ENCODE assay signal across 9 cellular contexts in the genomic region with DNA sequence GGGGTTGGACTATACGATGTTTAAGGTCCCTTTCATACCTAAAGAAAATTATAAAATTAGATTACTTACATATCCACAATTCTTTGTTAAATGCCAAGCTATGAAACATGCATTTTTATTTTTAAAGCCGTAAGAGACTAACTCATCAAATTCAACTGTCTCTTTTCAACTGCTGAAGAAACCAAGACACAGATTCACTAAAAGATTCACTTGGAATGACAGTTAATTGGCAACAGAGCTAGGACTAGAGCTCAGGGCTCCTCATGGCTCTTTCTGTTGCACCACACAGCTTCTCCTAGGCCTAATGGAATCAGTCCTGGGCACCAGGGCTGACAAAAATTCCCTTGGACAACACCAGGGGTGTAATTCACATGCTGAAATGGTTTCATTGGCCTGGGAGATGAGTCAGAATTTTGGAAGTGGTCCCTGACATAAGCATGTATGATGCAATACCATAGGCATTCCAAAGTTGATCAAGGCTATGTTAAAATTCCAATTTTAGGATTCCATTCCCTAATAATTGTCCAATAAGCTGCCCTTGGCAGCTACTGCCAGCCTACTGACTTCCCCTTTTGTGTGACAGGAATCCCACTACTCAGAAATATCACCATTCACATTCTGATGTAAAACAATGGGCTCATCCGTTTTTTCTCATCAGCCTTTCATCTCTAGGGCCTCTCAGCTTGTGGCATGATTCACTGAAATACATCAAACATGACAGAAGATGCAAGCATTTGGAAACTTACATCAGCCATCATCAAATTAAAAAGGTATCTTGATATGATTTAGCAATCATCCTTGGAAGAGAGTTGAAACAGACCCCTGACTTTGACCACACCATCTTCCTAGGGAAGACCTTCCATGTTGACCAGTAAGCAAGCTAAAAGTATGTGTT. TPM values are rescaled to one million over a fixed set of nuclear protein-coding genes. Genes with fewer than 3 reads are reported as not detected.
A peak's percentile ranks its signal among the peaks of the same experiment; 100 is the strongest.
DNase-seq lines count a peak whose midpoint lies in the region; ATAC-seq and TF ChIP-seq lines count a peak whose summit lies in the region.
"Had no signal": no experiment of that assay in that cellular context is flagged by ENCODE, and none has a peak within 500 bp of the region (broad histone marks: within the 10 kb centered on the region; RNA-seq: fewer than 3 reads in every experiment).

No MANE protein-coding gene starts in this region.

- H3K4me2 ChIP-seq in mesendoderm (ENCODE audit: low read length), result no peak overlapping the region

- no peak overlapping the region for H4K8ac ChIP-seq in mesendoderm (ENCODE audit: low read depth, low read length)

- no peak overlapping the region for H2AK5ac ChIP-seq in mesendoderm (ENCODE audit: low read length)

- no peak overlapping the region for H3K4me3 ChIP-seq in cardiac fibroblast (replicated peaks in 1 of 2; ENCODE audit: low read depth in 2 of 2, low read length in 2 of 2)
- no peak overlapping the region for H3K4me3 ChIP-seq in mesendoderm (ENCODE audit: low read length)
- H3K4me3 ChIP-seq: upper lobe of left lung had no signal

- no peaks in the 10 kb centered on the region for H3K79me1 ChIP-seq in mesendoderm (ENCODE audit: low read length)

- no peak overlapping the region for H3K23ac ChIP-seq in mesendoderm (ENCODE audit: low read length)

- H3K9ac ChIP-seq in mesendoderm (ENCODE audit: low read length), result no peak overlapping the region

- CTCF ChIA-PET in Calu3 (lab: Charles Lee), result interaction anchor here (1.9 kb wide), 1 partner anchor 10 kb away, joined by 5 read pairs; no protein-coding TSS in a partner anchor

- no peak overlapping the region for H2BK120ac ChIP-seq in mesendoderm (ENCODE audit: low read depth, low read length)

- H3K27me3 Mint-ChIP-seq in Calu3 (ENCODE audit: unreplicated experiment), result peaks cover under 1% of the 10 kb centered on the region
- no peaks in the 10 kb centered on the region for H3K27me3 Mint-ChIP-seq in endothelial cell (ENCODE audit: unreplicated experiment)
- H3K27me3 Mint-ChIP-seq in effector memory CD8-positive, alpha-beta T cell, result peaks cover 6 to 14% of the 10 kb centered on the region in 2 donors

- H3K27me3 ChIP-seq in mesendoderm (ENCODE audit: insufficient read depth, low read length, poor library complexity), result no peaks in the 10 kb centered on the region
- H3K27me3 ChIP-seq: upper lobe of left lung had no signal

- H3K9me3 Mint-ChIP-seq in Calu3 (ENCODE audit: low read depth, unreplicated experiment), result peaks cover 2% of the 10 kb centered on the region
- H3K9me3 Mint-ChIP-seq in endothelial cell (ENCODE audit: unreplicated experiment), result no peaks in the 10 kb centered on the region
- peaks cover 0 to 2% of the 10 kb centered on the region in 2 donors for H3K9me3 Mint-ChIP-seq in effector memory CD8-positive, alpha-beta T cell

- H2BK5ac ChIP-seq in mesendoderm (ENCODE audit: low read length), result no peak overlapping the region

- H3K4me1 ChIP-seq in mesendoderm (ENCODE audit: control insufficient read depth, low read depth, low read length), result no peaks in the 10 kb centered on the region
- H3K4me1 ChIP-seq: upper lobe of left lung had no signal

- no peak overlapping the region for H4K5ac ChIP-seq in mesendoderm (ENCODE audit: low read length)

- H3K56ac ChIP-seq in mesendoderm (ENCODE audit: low read length), result no peak overlapping the region

- no peak for DNase-seq in Calu3
- peak; percentile 94 for DNase-seq in M059J (ENCODE audit: low read depth)
- peak; percentile 91 to 93 for DNase-seq in cardiac fibroblast (ENCODE audit: low read depth in 2 of 2)
- peak; percentile 78 for DNase-seq in mesendoderm
- no peak for DNase-seq in endothelial cell (ENCODE audit: low spot score)
- no peak for DNase-seq in DMS153 treated with DMSO at 0.1 percent for 48 hours (lab: John Stamatoyannopoulos, UW; ENCODE audit: unreplicated experiment)
- no peak for DNase-seq in effector memory CD8-positive, alpha-beta T cell

- no CpG with 5 or more reads among the region's 3 CpGs for WGBS in mesendoderm (ENCODE audit: extremely low coverage, insufficient coverage, low lambda C conversion rate)

- no peak overlapping the region for H2BK15ac ChIP-seq in mesendoderm (replicated peaks; ENCODE audit: low read depth)

- no peak overlapping the region for H3K18ac ChIP-seq in mesendoderm (ENCODE audit: low read length)

- H3K27ac ChIP-seq in mesendoderm (ENCODE audit: low read depth, low read length), result no peak overlapping the region
- H3K27ac ChIP-seq: upper lobe of left lung had no signal

- H3K79me2 ChIP-seq in mesendoderm (ENCODE audit: control insufficient read depth, insufficient read depth, low read length), result no peaks in the 10 kb centered on the region

- H3K36me3 ChIP-seq in mesendoderm (ENCODE audit: control insufficient read depth, insufficient read depth, low read length), result no peaks in the 10 kb centered on the region
- H3K36me3 ChIP-seq: upper lobe of left lung had no signal

- TF ChIP-seq CTCF in Calu3 (IDR thresholded peaks at IDR 0.05; ENCODE audit: unreplicated experiment), result no peak
- TF ChIP-seq CTCF in cardiac fibroblast (IDR thresholded peaks at IDR 0.05; ENCODE audit: low read depth, low read length), result peak; percentile 39
- no peak for TF ChIP-seq CTCF in endothelial cell (IDR thresholded peaks at IDR 0.05; ENCODE audit: unreplicated experiment)

- H3K4me1 Mint-ChIP-seq in Calu3 (ENCODE audit: low read depth, unreplicated experiment), result peaks cover 16% of the 10 kb centered on the region
- no peaks in the 10 kb centered on the region for H3K4me1 Mint-ChIP-seq in endothelial cell (ENCODE audit: unreplicated experiment)
- H3K4me1 Mint-ChIP-seq in effector memory CD8-positive, alpha-beta T cell (ENCODE audit: low read depth in 2 of 2), result no peaks in the 10 kb centered on the region

- no TSS peak for BruUV-seq in Calu3 (replicated peaks; lab: Mats Ljungman, UMichigan)

- no peak overlapping the region for H3K4ac ChIP-seq in mesendoderm (ENCODE audit: low read depth, low read length)

- intact Hi-C loops in Calu3 (cut with micrococcal nuclease; ENCODE audit: unreplicated experiment), result loop anchor here (5.0 kb wide), 1 partner anchor 148 kb away; no protein-coding TSS in a partner anchor

- no peak for ATAC-seq in effector memory CD8-positive, alpha-beta T cell (replicated peaks)
- ATAC-seq in HG02623 (IDR thresholded peaks at IDR 0.05; ENCODE audit: unreplicated experiment), result no peak

- H3K27ac Mint-ChIP-seq in Calu3 (ENCODE audit: unreplicated experiment) (peak overlapping the region; percentile 40), endothelial cell (ENCODE audit: unreplicated experiment) (no peak overlapping the region)
- H3K27ac Mint-ChIP-seq in effector memory CD8-positive, alpha-beta T cell, result no peak overlapping the region

- no peak overlapping the region for H3K4me3 Mint-ChIP-seq in Calu3 (ENCODE audit: low read depth, unreplicated experiment)
- no peak overlapping the region for H3K4me3 Mint-ChIP-seq in endothelial cell (ENCODE audit: unreplicated experiment)
- no peak overlapping the region for H3K4me3 Mint-ChIP-seq in effector memory CD8-positive, alpha-beta T cell

- H3K36me3 Mint-ChIP-seq in Calu3 (ENCODE audit: insufficient read depth, unreplicated experiment), result peaks cover 5% of the 10 kb centered on the region
- H3K36me3 Mint-ChIP-seq in endothelial cell (ENCODE audit: low read depth, unreplicated experiment), result no peaks in the 10 kb centered on the region
- no peaks in the 10 kb centered on the region for H3K36me3 Mint-ChIP-seq in effector memory CD8-positive, alpha-beta T cell (ENCODE audit: insufficient read depth)

RNA-seq across cellular contexts. Expression of a gene that starts 54.2 kb away (rescaled TPM):
- total RNA-seq in Calu3 (2022), result not detected in 2 replicates
- total RNA-seq in M059J (2014; rRNA removed; shearing (Covaris generic)), result 0.37 TPM in 1 of 2 replicates, not detected in the other
- 0.56 TPM for polyA plus RNA-seq in mesendoderm (2013, experiment 1 of 2)
- 0.70 TPM for polyA plus RNA-seq in mesendoderm (2013, experiment 2 of 2)
- 0.72 TPM for total RNA-seq in endothelial cell (ENCODE audit: unreplicated experiment)
- total RNA-seq: upper lobe of left lung had no signal

Comparison
In these comparisons a context has a peak if more than half of its experiments do, and no peak if none do; other contexts are left out.
1. DNase-seq: peak in M059J (single experiment), cardiac fibroblast (2 of 2) and mesendoderm (single experiment); none in Calu3 (single experiment), endothelial cell (single experiment), DMS153 treated with DMSO at 0.1 percent for 48 hours (single experiment) and effector memory CD8-positive, alpha-beta T cell (0 of 3).